Comparison of ENCODE assay signal across 21 cellular contexts in genomic region chr10:32307609-32308008, GRCh38. TPM values are rescaled to one million over a fixed set of nuclear protein-coding genes. Genes with fewer than 3 reads are reported as not detected.
DNase-seq lines count a peak whose midpoint lies in the region; ATAC-seq, FAIRE-seq and TF ChIP-seq lines count a peak whose summit lies in the region.
"Had no signal": no experiment of that assay in that cellular context is flagged by ENCODE, and none has a peak within 500 bp of the region (broad histone marks: within the 10 kb centered on the region; RNA-seq: fewer than 3 reads in every experiment).

No MANE protein-coding gene starts in this region.

- ATAC-seq in GM19035 (IDR thresholded peaks at IDR 0.05; ENCODE audit: unreplicated experiment): no peak
- ATAC-seq: gastroesophageal sphincter, HCT116, K562 had no signal

- no peak for TF ChIP-seq POLR2A in GM12891 (IDR thresholded peaks at IDR 0.05; ENCODE audit: low read depth, low read length)

- H3K4me1 ChIP-seq in parathyroid adenoma: peaks cover 17% of the 10 kb centered on the region

- FAIRE-seq in GM12891 (lab: Jason Lieb, UNC): peak; percentile 52
- FAIRE-seq: colon, K562 had no signal

- no peak for TF ChIP-seq CTCF in parathyroid adenoma (IDR thresholded peaks at IDR 0.05)

- H3K27ac Mint-ChIP-seq in activated T-cell treated with anti-CD3 and anti-CD28 coated beads, Interleukin-2, amount 50 U/mL, for 24 hours: peak overlapping the region; percentile 73
- peak overlapping the region; percentile 54 for H3K27ac Mint-ChIP-seq in dendritic cell treated with granulocyte-macrophage colony-stimulating factor and Interleukin-4, amounts not matched to agents 40 ng/mL and 50 ng/mL, for 4 days

- H3K4me1 Mint-ChIP-seq in activated T-cell treated with anti-CD3 and anti-CD28 coated beads, Interleukin-2, amount 50 U/mL, for 24 hours (ENCODE audit: low read depth): peaks cover 66% of the 10 kb centered on the region
- peaks cover 46% of the 10 kb centered on the region for H3K4me1 Mint-ChIP-seq in dendritic cell treated with granulocyte-macrophage colony-stimulating factor and Interleukin-4, amounts not matched to agents 40 ng/mL and 50 ng/mL, for 4 days (ENCODE audit: low read depth)

- intact Hi-C loops in dendritic cell treated with granulocyte-macrophage colony-stimulating factor and Interleukin-4, amounts not matched to agents 40 ng/mL and 50 ng/mL, for 4 days (cut with micrococcal nuclease): no loop called here

- no peak overlapping the region for H3K4me3 ChIP-seq in parathyroid adenoma (ENCODE audit: low read depth, low read length)
- H3K4me3 ChIP-seq: gastroesophageal sphincter, K562 had no signal

- DNase-seq in activated T-cell treated with anti-CD3 and anti-CD28 coated beads, Interleukin-2, amount 50 U/mL, for 24 hours: no peak
- DNase-seq in activated T-cell treated with anti-CD3 and anti-CD28 coated beads, Interleukin-2, amount 50 U/mL, for 1 hour: no peak
- DNase-seq in GM12891 (ENCODE audit: insufficient read length, low spot score) (no peak), NCI-H187 treated with DMSO at 0.1 percent for 48 hours (lab: John Stamatoyannopoulos, UW) (no peak), HPDE6-E6E7 (ENCODE audit: extremely low spot score) (no peak)
- DNase-seq: ACHN; COR-L47; midbrain; NCI-H1092; NCI-H2171; stimulated activated CD4-positive, alpha-beta T cell treated with anti-CD3 and anti-CD28 coated beads, Interleukin-4, amount 100 ng/mL, for 4 hours; trophoblast cell; WERI-Rb-1 had no signal

- peaks cover 49% of the 10 kb centered on the region for H3K79me2 ChIP-seq in parathyroid adenoma

- H3K9ac ChIP-seq in parathyroid adenoma: no peak overlapping the region

- H3K27ac ChIP-seq in parathyroid adenoma: peak overlapping the region; percentile 7
- H3K27ac ChIP-seq: epithelial cell of prostate, WERI-Rb-1 had no signal

- no peaks in the 10 kb centered on the region for H3K9me3 ChIP-seq in parathyroid adenoma (ENCODE audit: control insufficient read depth, low read length)
- H3K9me3 ChIP-seq: gastroesophageal sphincter had no signal

- no peaks in the 10 kb centered on the region for H3K9me3 Mint-ChIP-seq in activated T-cell treated with anti-CD3 and anti-CD28 coated beads, Interleukin-2, amount 50 U/mL, for 24 hours
- H3K9me3 Mint-ChIP-seq in dendritic cell treated with granulocyte-macrophage colony-stimulating factor and Interleukin-4, amounts not matched to agents 40 ng/mL and 50 ng/mL, for 4 days: no peaks in the 10 kb centered on the region

- H3K27me3 ChIP-seq in parathyroid adenoma (ENCODE audit: control insufficient read depth, insufficient read depth, low read length): no peaks in the 10 kb centered on the region
- H3K27me3 ChIP-seq: gastroesophageal sphincter had no signal

- no peak overlapping the region for H2AFZ ChIP-seq in parathyroid adenoma

- no peaks in the 10 kb centered on the region for H3K27me3 Mint-ChIP-seq in activated T-cell treated with anti-CD3 and anti-CD28 coated beads, Interleukin-2, amount 50 U/mL, for 24 hours
- H3K27me3 Mint-ChIP-seq in dendritic cell treated with granulocyte-macrophage colony-stimulating factor and Interleukin-4, amounts not matched to agents 40 ng/mL and 50 ng/mL, for 4 days: no peaks in the 10 kb centered on the region

- peaks cover 61% of the 10 kb centered on the region for H3K36me3 Mint-ChIP-seq in activated T-cell treated with anti-CD3 and anti-CD28 coated beads, Interleukin-2, amount 50 U/mL, for 24 hours (ENCODE audit: low read depth)
- H3K36me3 Mint-ChIP-seq in dendritic cell treated with granulocyte-macrophage colony-stimulating factor and Interleukin-4, amounts not matched to agents 40 ng/mL and 50 ng/mL, for 4 days (ENCODE audit: low read depth): peaks cover 45% of the 10 kb centered on the region

- no peak overlapping the region for H3K4me2 ChIP-seq in parathyroid adenoma (ENCODE audit: low read length)

- no peaks in the 10 kb centered on the region for H3K36me3 ChIP-seq in parathyroid adenoma (ENCODE audit: control insufficient read depth, insufficient read depth, low read length)
- H3K36me3 ChIP-seq: WERI-Rb-1 had no signal

- H3K4me3 Mint-ChIP-seq in activated T-cell treated with anti-CD3 and anti-CD28 coated beads, Interleukin-2, amount 50 U/mL, for 24 hours: peak overlapping the region; percentile 51
- H3K4me3 Mint-ChIP-seq in dendritic cell treated with granulocyte-macrophage colony-stimulating factor and Interleukin-4, amounts not matched to agents 40 ng/mL and 50 ng/mL, for 4 days: no peak overlapping the region

TF ChIP-seq in GM12891, 5 proteins besides CTCF, POLR2A, EP300 and RAD21:
- TF ChIP-seq PAX5 (IDR thresholded peaks at IDR 0.05; ENCODE audit: insufficient read depth, low read length, severe bottlenecking) (no peak), POU2F2 (IDR thresholded peaks at IDR 0.05; ENCODE audit: low read depth, low read length) (no peak), SPI1 (IDR thresholded peaks at IDR 0.05; ENCODE audit: low read depth, low read length) (no peak)

RNA-seq across cellular contexts. Expression of gene EPC1, which starts 39.3 kb away (rescaled TPM):
- polyA plus RNA-seq in GM12891 (2012; ENCODE audit: low read depth, missing spikeins): 27.3 TPM
